In the genomic region with DNA sequence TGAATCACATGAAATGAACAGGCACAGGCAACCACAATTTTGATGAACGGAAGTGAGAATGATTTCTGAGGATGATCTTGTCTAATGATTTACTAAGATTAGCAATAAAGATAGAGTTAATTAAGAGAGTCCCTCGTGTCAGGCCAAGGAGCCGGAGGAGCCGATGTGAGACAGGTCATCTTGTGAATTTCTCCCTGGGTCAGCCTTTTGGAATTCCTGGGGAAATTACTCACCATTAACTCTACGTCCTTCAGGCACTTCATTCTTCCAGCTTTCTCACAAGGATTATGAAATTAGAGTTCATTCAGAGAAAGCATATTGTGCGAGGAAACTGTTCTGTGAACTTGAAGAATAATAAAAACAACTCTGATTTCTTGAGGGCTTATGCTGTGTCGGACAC, we compare ENCODE assay signal across 1 cellular context.
TF ChIP-seq lines count a peak whose summit lies in the region.

No MANE protein-coding gene starts in this region.

TF ChIP-seq in SK-N-SH, 30 proteins besides CTCF, POLR2A, EP300 and RAD21:
- no peak for TF ChIP-seq FOXJ3 (CRISPR knock-in tag; IDR thresholded peaks at IDR 0.05)
- TF ChIP-seq CHD2 (IDR thresholded peaks at IDR 0.05; ENCODE audit: low read length, partially characterized antibody), result no peak
- TF ChIP-seq RXRA (IDR thresholded peaks at IDR 0.05; ENCODE audit: borderline replicate concordance, low read depth), result no peak
- TF ChIP-seq SIN3A (IDR thresholded peaks at IDR 0.05; ENCODE audit: borderline replicate concordance, low read depth, low read length), result no peak
